18 cellular contexts compared by ENCODE assay signal in the genomic region with DNA sequence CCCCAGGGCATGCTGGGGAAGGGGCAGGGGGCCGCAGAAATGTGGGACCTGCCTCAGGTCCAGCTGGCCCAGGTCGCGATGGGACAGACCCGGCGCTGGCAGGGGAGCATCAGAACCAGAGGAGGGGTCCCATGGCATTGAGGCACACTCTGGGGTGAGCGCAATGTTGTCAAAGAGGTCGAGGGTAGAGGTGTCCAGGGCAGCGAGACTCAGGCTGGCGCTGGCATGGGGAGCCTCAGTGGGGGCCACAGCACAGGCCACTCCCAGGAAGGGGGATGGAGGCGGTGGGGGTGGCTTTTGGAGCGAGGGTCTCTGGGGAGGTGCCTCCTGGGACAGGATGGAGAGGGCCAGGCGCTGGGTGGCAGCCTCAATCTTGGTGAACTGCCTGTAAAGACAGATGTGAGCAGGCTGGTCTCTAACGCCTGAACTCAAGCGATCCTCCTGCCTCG. TPM values are rescaled to one million over a fixed set of nuclear protein-coding genes. Genes with fewer than 3 reads are reported as not detected.
DNase-seq lines count a peak whose midpoint lies in the region; ATAC-seq and TF ChIP-seq lines count a peak whose summit lies in the region.
"Had no signal": no experiment of that assay in that cellular context is flagged by ENCODE, and none has a peak within 500 bp of the region (broad histone marks: within the 10 kb centered on the region; RNA-seq: fewer than 3 reads in every experiment).

No MANE protein-coding gene starts in this region.

- H3K9ac ChIP-seq in endodermal cell (ENCODE audit: extremely low read depth, low read length, poor library complexity, severe bottlenecking) = no peak overlapping the region

- H3K36me3 Mint-ChIP-seq in endodermal cell (ENCODE audit: low read depth) (no peaks in the 10 kb centered on the region), type B pancreatic cell (no peaks in the 10 kb centered on the region)

- ATAC-seq in right cardiac atrium = no peak
- ATAC-seq in Right ventricle myocardium superior (ENCODE audit: poor library complexity) = no peak

- H3K27ac ChIP-seq in right cardiac atrium (ENCODE audit: low read length) (no peak overlapping the region), endodermal cell (ENCODE audit: low read depth, low read length) (no peak overlapping the region)
- H3K27ac ChIP-seq: Peyer's patch had no signal

- TF ChIP-seq CTCF in endodermal cell (conservative IDR thresholded peaks at IDR 0.05) (no peak), type B pancreatic cell (conservative IDR thresholded peaks at IDR 0.05) (no peak)

- 73% methylated on average over 15 of the region's 15 CpGs for WGBS in right cardiac atrium
- WGBS in endodermal cell (ENCODE audit: insufficient coverage in 1 of 2, insufficient read length in 1 of 2), 2 experiments = 86 to 89% methylated on average over 10 to 15 of the region's 15 CpGs

- H3K9me3 Mint-ChIP-seq in endodermal cell (no peaks in the 10 kb centered on the region), type B pancreatic cell (no peaks in the 10 kb centered on the region)

- H3K4me3 ChIP-seq in right cardiac atrium (ENCODE audit: low read length) (no peak overlapping the region), endodermal cell (ENCODE audit: low read length) (no peak overlapping the region)
- H3K4me3 ChIP-seq: Peyer's patch had no signal

- H3K4me1 ChIP-seq in right cardiac atrium (ENCODE audit: control insufficient read depth, insufficient read depth, low read length) (peaks cover 1% of the 10 kb centered on the region), endodermal cell (ENCODE audit: control insufficient read depth, insufficient read depth, low read length) (peaks cover 4% of the 10 kb centered on the region)

- H3K4me1 Mint-ChIP-seq in endodermal cell (peaks cover 18% of the 10 kb centered on the region), type B pancreatic cell (ENCODE audit: unreplicated experiment) (peaks cover 24% of the 10 kb centered on the region)

- H3K4me3 Mint-ChIP-seq in endodermal cell (peak overlapping the region; percentile 42), type B pancreatic cell (no peak overlapping the region)

- DNase-seq in right cardiac atrium = peak in 2 of 3 donors; percentile 49 to 65
- no peak for DNase-seq in Right ventricle myocardium superior
- DNase-seq in endodermal cell = peak; percentile 70
- peak; percentile 62 for DNase-seq in type B pancreatic cell (ENCODE audit: extremely low spot score, unreplicated experiment)
- DNase-seq in H4 (ENCODE audit: low spot score) = no peak
- DNase-seq in NCI-H146 (lab: John Stamatoyannopoulos, UW) = no peak
- DNase-seq: Calu3, DMS79 treated with DMSO at 0.1 percent for 48 hours, H7, Karpas-422, MM.1S, NCI-H1105 treated with DMSO at 0.1 percent for 48 hours, NCI-H1930, NCI-H2171, NCI-H446 treated with DMSO at 0.1 percent for 48 hours, Peyer's patch, SHP77 had no signal

- intact Hi-C loops in right cardiac atrium (cut with DNase I) (no loop called here), Right ventricle myocardium superior (cut with DNase I) (no loop called here)

- H3K27ac Mint-ChIP-seq in endodermal cell = no peak overlapping the region
- no peak overlapping the region for H3K27ac Mint-ChIP-seq in type B pancreatic cell

- H3K36me3 ChIP-seq in endodermal cell (ENCODE audit: control insufficient read depth, insufficient read depth, low read length) = no peaks in the 10 kb centered on the region
- H3K36me3 ChIP-seq: Peyer's patch had no signal

- H3K9me3 ChIP-seq in right cardiac atrium (ENCODE audit: control insufficient read depth, low read length) (no peaks in the 10 kb centered on the region), endodermal cell (ENCODE audit: control insufficient read depth, low read length) (no peaks in the 10 kb centered on the region)
- H3K9me3 ChIP-seq: Peyer's patch had no signal

- peaks cover 38% of the 10 kb centered on the region for H3K27me3 Mint-ChIP-seq in endodermal cell (ENCODE audit: insufficient read depth)
- peaks cover 23% of the 10 kb centered on the region for H3K27me3 Mint-ChIP-seq in type B pancreatic cell

- no peaks in the 10 kb centered on the region for H3K27me3 ChIP-seq in right cardiac atrium (ENCODE audit: control insufficient read depth, insufficient read depth)
- H3K27me3 ChIP-seq in endodermal cell (ENCODE audit: control insufficient read depth, insufficient read depth, low read length, poor library complexity, severe bottlenecking) = no peaks in the 10 kb centered on the region
- H3K27me3 ChIP-seq: Peyer's patch had no signal

RNA-seq across cellular contexts. Expression of a gene that starts 0.9 kb away (rescaled TPM):
- not detected for total RNA-seq in right cardiac atrium
- not detected for polyA plus RNA-seq in right cardiac atrium
- total RNA-seq in Right ventricle myocardium superior = not detected
- total RNA-seq in endodermal cell = 1 to 10 TPM in 1 of 2 donors, under 1 TPM in 1; 0.62 to 2.3 TPM
- 0.39 TPM for polyA plus RNA-seq in endodermal cell (2013, experiment 1 of 2)
- not detected for polyA plus RNA-seq in endodermal cell (2013, experiment 2 of 2)
- not detected in 2 replicates for total RNA-seq in type B pancreatic cell (ENCODE audit: low replicate concordance)
- total RNA-seq in H4 (2014; rRNA removed; shearing (Covaris generic)) = not detected in 2 replicates
- total RNA-seq: A172, Calu3, Peyer's patch had no signal

RNA-seq across cellular contexts. Expression of a gene that starts 2.2 kb away (rescaled TPM):
- 10 to 100 TPM; 49.6 to 73.9 (median 62.0) TPM for total RNA-seq in right cardiac atrium
- 111 TPM for polyA plus RNA-seq in right cardiac atrium
- 48.9 TPM for total RNA-seq in Right ventricle myocardium superior
- total RNA-seq in endodermal cell = 10 to 100 TPM; 35.9 to 39.2 TPM
- 30.9 TPM for polyA plus RNA-seq in endodermal cell (2013, experiment 1 of 2)
- 30.8 TPM for polyA plus RNA-seq in endodermal cell (2013, experiment 2 of 2)
- 44.2 and 47.5 TPM in 2 replicates for total RNA-seq in type B pancreatic cell (ENCODE audit: low replicate concordance)
- 187 and 279 TPM in 2 replicates for total RNA-seq in H4 (2014; rRNA removed; shearing (Covaris generic))

RNA-seq across cellular contexts. Expression of a gene that starts 12.8 kb away (rescaled TPM):
- 1 to 10 TPM; 5.6 to 8.1 (median 6.7) TPM for total RNA-seq in right cardiac atrium
- 7.7 TPM for polyA plus RNA-seq in right cardiac atrium
- 4.7 TPM for total RNA-seq in Right ventricle myocardium superior
- total RNA-seq in endodermal cell = 10 to 100 TPM in 1 of 2 donors, 1 to 10 TPM in 1; 9.9 to 12.6 TPM
- polyA plus RNA-seq in endodermal cell (2013, experiment 1 of 2) = 8.9 TPM
- polyA plus RNA-seq in endodermal cell (2013, experiment 2 of 2) = 11.8 TPM
- 10.3 and 13.2 TPM in 2 replicates for total RNA-seq in type B pancreatic cell (ENCODE audit: low replicate concordance)
- total RNA-seq in H4 (2014; rRNA removed; shearing (Covaris generic)) = 1.4 and 3.9 TPM in 2 replicates

RNA-seq across cellular contexts. Expression of a gene that starts 20.5 kb away (rescaled TPM):
- total RNA-seq in right cardiac atrium = not detected
- polyA plus RNA-seq in right cardiac atrium = 0.05 TPM
- not detected for total RNA-seq in Right ventricle myocardium superior
- not detected for total RNA-seq in endodermal cell
- polyA plus RNA-seq in endodermal cell (2013, experiment 1 of 2) = 1.3 TPM
- 0.95 TPM for polyA plus RNA-seq in endodermal cell (2013, experiment 2 of 2)
- total RNA-seq in type B pancreatic cell (ENCODE audit: low replicate concordance) = 0.05 and 0.22 TPM in 2 replicates
- total RNA-seq in H4 (2014; rRNA removed; shearing (Covaris generic)) = not detected in 2 replicates
- total RNA-seq: A172, Calu3, Peyer's patch had no signal

RNA-seq across cellular contexts. Expression of a gene that starts 21.4 kb away (rescaled TPM):
- total RNA-seq in right cardiac atrium (10 to 100 TPM; 13.6 to 20.8 (median 15.0) TPM), Right ventricle myocardium superior (2.9 TPM), endodermal cell (10 to 100 TPM; 51.3 to 67.1 TPM), type B pancreatic cell (ENCODE audit: low replicate concordance) (46.5 and 64.3 TPM in 2 replicates)
- 15.8 TPM for polyA plus RNA-seq in right cardiac atrium
- polyA plus RNA-seq in endodermal cell (2013, experiment 1 of 2) = 66.6 TPM
- 69.7 TPM for polyA plus RNA-seq in endodermal cell (2013, experiment 2 of 2)
- total RNA-seq in H4 (2014; rRNA removed; shearing (Covaris generic)) = 28.0 and 28.9 TPM in 2 replicates

Comparison
In these comparisons a context has a peak if more than half of its experiments do, and no peak if none do; other contexts are left out.
1. DNase-seq: peak in right cardiac atrium (2 of 3), endodermal cell (single experiment) and type B pancreatic cell (single experiment); none in Right ventricle myocardium superior (single experiment), H4 (single experiment) and NCI-H146 (single experiment).